14 cellular contexts compared by ENCODE assay signal in genomic region chr9:3455088-3455487, GRCh38.
"Had no signal": no experiment of that assay in that cellular context is flagged by ENCODE, and none has a peak within 500 bp of the region (broad histone marks: within the 10 kb centered on the region; RNA-seq: fewer than 3 reads in every experiment).

No MANE protein-coding gene starts in this region.

- H3K27ac ChIP-seq: sigmoid colon, testis, upper lobe of right lung had no signal

- H3K9me3 Mint-ChIP-seq: activated naive CD4-positive, alpha-beta T cell treated with anti-CD3 and anti-CD28 coated beads, Interleukin-2, amount 50 U/mL, for 72 hours; activated T-helper 1 cell treated with anti-CD3 and anti-CD28 coated beads, Interleukin-12 subunit alpha, Interleukin-12 subunit beta, Interleukin-2, Interleukin-4 antibody, amounts not matched to agents 30 ng/mL and 10 ng/mL and 1 ng/mL, durations not matched to agents 14 hours and 24 hours and 36 hours; natural killer cell treated with Interleukin-12 subunit alpha and Interleukin-12 subunit beta and Interleukin-15 and Interleukin-18, amount 100 ng/mL, for 72 hours; stimulated activated effector memory CD8-positive, alpha-beta T cell treated with anti-CD3 and anti-CD28 coated beads, Interleukin-12 subunit alpha, Interleukin-12 subunit beta, amount 100 ng/mL, for 72 hours had no signal

- H3K4me3 ChIP-seq: sigmoid colon, testis, upper lobe of right lung had no signal

- DNase-seq: activated CD4-positive, alpha-beta T cell treated with anti-CD3 and anti-CD28 coated beads for 1 hour; activated CD4-positive, alpha-beta T cell treated with anti-CD3 and anti-CD28 coated beads, Interleukin-2, amount 50 U/mL, for 48 hours; activated gamma-delta T cell treated with Interleukin-2 at 50 U/mL for 16 hours; dermis blood vessel endothelial cell; effector memory CD4-positive, alpha-beta T cell; hypothalamus; sigmoid colon; stimulated activated CD4-positive, alpha-beta T cell treated with anti-CD3 and anti-CD28 coated beads, Interleukin-4, amount 100 ng/mL, for 24 hours; testis; upper lobe of right lung had no signal

- H3K27me3 ChIP-seq: sigmoid colon, testis, upper lobe of right lung had no signal

- H3K4me1 Mint-ChIP-seq: stimulated activated effector memory CD8-positive, alpha-beta T cell treated with anti-CD3 and anti-CD28 coated beads, Interleukin-12 subunit alpha, Interleukin-12 subunit beta, amount 100 ng/mL, for 72 hours had no signal

- ATAC-seq: activated naive CD4-positive, alpha-beta T cell treated with anti-CD3 and anti-CD28 coated beads, Interleukin-2, amount 50 U/mL, for 72 hours; natural killer cell treated with Interleukin-12 subunit alpha and Interleukin-12 subunit beta and Interleukin-15 and Interleukin-18, amount 100 ng/mL, for 72 hours; stimulated activated effector memory CD8-positive, alpha-beta T cell treated with anti-CD3 and anti-CD28 coated beads, Interleukin-12 subunit alpha, Interleukin-12 subunit beta, amount 100 ng/mL, for 72 hours; upper lobe of right lung had no signal

- H3K9me3 ChIP-seq: sigmoid colon, testis, upper lobe of right lung had no signal

- H3K36me3 ChIP-seq: sigmoid colon, upper lobe of right lung had no signal

- H3K36me3 Mint-ChIP-seq: natural killer cell treated with Interleukin-12 subunit alpha and Interleukin-12 subunit beta and Interleukin-15 and Interleukin-18, amount 100 ng/mL, for 72 hours; stimulated activated effector memory CD8-positive, alpha-beta T cell treated with anti-CD3 and anti-CD28 coated beads, Interleukin-12 subunit alpha, Interleukin-12 subunit beta, amount 100 ng/mL, for 72 hours had no signal

- H3K4me3 Mint-ChIP-seq: activated T-helper 1 cell treated with anti-CD3 and anti-CD28 coated beads, Interleukin-12 subunit alpha, Interleukin-12 subunit beta, Interleukin-2, Interleukin-4 antibody, amounts not matched to agents 30 ng/mL and 10 ng/mL and 1 ng/mL, durations not matched to agents 14 hours and 24 hours and 36 hours; natural killer cell treated with Interleukin-12 subunit alpha and Interleukin-12 subunit beta and Interleukin-15 and Interleukin-18, amount 100 ng/mL, for 72 hours; stimulated activated effector memory CD8-positive, alpha-beta T cell treated with anti-CD3 and anti-CD28 coated beads, Interleukin-12 subunit alpha, Interleukin-12 subunit beta, amount 100 ng/mL, for 72 hours had no signal

- H3K27me3 Mint-ChIP-seq: natural killer cell treated with Interleukin-12 subunit alpha and Interleukin-12 subunit beta and Interleukin-15 and Interleukin-18, amount 100 ng/mL, for 72 hours had no signal

- H3K27ac Mint-ChIP-seq: activated naive CD4-positive, alpha-beta T cell treated with anti-CD3 and anti-CD28 coated beads, Interleukin-2, amount 50 U/mL, for 72 hours; activated T-helper 1 cell treated with anti-CD3 and anti-CD28 coated beads, Interleukin-12 subunit alpha, Interleukin-12 subunit beta, Interleukin-2, Interleukin-4 antibody, amounts not matched to agents 30 ng/mL and 10 ng/mL and 1 ng/mL, durations not matched to agents 14 hours and 24 hours and 36 hours; natural killer cell treated with Interleukin-12 subunit alpha and Interleukin-12 subunit beta and Interleukin-15 and Interleukin-18, amount 100 ng/mL, for 72 hours; stimulated activated effector memory CD8-positive, alpha-beta T cell treated with anti-CD3 and anti-CD28 coated beads, Interleukin-12 subunit alpha, Interleukin-12 subunit beta, amount 100 ng/mL, for 72 hours had no signal

- H3K4me1 ChIP-seq: testis, upper lobe of right lung had no signal
